In genomic region chr3:61669676-61670299, GRCh38 we compare ENCODE assay signal across 8 cellular contexts.
DNase-seq lines count a peak whose midpoint lies in the region; ATAC-seq and TF ChIP-seq lines count a peak whose summit lies in the region.
"Had no signal": no experiment of that assay in that cellular context is flagged by ENCODE, and none has a peak within 500 bp of the region (broad histone marks: within the 10 kb centered on the region; RNA-seq: fewer than 3 reads in every experiment).

No MANE protein-coding gene starts in this region.

- peaks cover 0 to 17% (median 7%) of the 10 kb centered on the region in 7 donors for H3K9me3 Mint-ChIP-seq in CD14-positive monocyte

- no peak overlapping the region for H3K4ac ChIP-seq in trophoblast cell (ENCODE audit: low read depth, low read length)

- no peaks in the 10 kb centered on the region for H4K20me1 ChIP-seq in mammary epithelial cell (ENCODE audit: insufficient read depth, low read length)

- no peaks in the 10 kb centered on the region for H3K79me1 ChIP-seq in trophoblast cell (ENCODE audit: low read length)

- H3K27me3 ChIP-seq in HUES48 (ENCODE audit: control insufficient read depth, insufficient read depth, low read length): no peaks in the 10 kb centered on the region
- no peaks in the 10 kb centered on the region for H3K27me3 ChIP-seq in mammary epithelial cell (ENCODE audit: insufficient read depth, low read length)
- H3K27me3 ChIP-seq in trophoblast cell (ENCODE audit: insufficient read depth, low read length): no peaks in the 10 kb centered on the region

- no peak overlapping the region for H2BK120ac ChIP-seq in trophoblast cell (ENCODE audit: insufficient read depth, low read length, poor library complexity)

- H3K4me3 Mint-ChIP-seq in CD14-positive monocyte: no peak overlapping the region
- H3K4me3 Mint-ChIP-seq: activated CD8-positive, alpha-beta T cell treated with anti-CD3 and anti-CD28 coated beads for 36 hours had no signal

- H3K4me1 Mint-ChIP-seq in CD14-positive monocyte: no peaks in the 10 kb centered on the region

- H3K27ac Mint-ChIP-seq in CD14-positive monocyte: no peak overlapping the region
- H3K27ac Mint-ChIP-seq: activated CD8-positive, alpha-beta T cell treated with anti-CD3 and anti-CD28 coated beads for 36 hours had no signal

- H3K79me2 ChIP-seq in mammary epithelial cell (ENCODE audit: insufficient read depth, low read length) (peaks cover 11% of the 10 kb centered on the region), trophoblast cell (ENCODE audit: control insufficient read depth, insufficient read depth, low read length, poor library complexity) (no peaks in the 10 kb centered on the region)

- H3K9ac ChIP-seq in HUES48 (ENCODE audit: low read depth, low read length) (no peak overlapping the region), mammary epithelial cell (ENCODE audit: insufficient read depth, low read length) (no peak overlapping the region), trophoblast cell (ENCODE audit: low read length) (no peak overlapping the region)

- H3K4me3 ChIP-seq in HUES48 (ENCODE audit: low read depth, low read length): no peak overlapping the region
- no peak overlapping the region for H3K4me3 ChIP-seq in mammary epithelial cell (replicated peaks in 1 of 3; ENCODE audit: insufficient read depth in 1 of 3, low read depth in 2 of 3, low read length in 3 of 3)
- H3K4me3 ChIP-seq in trophoblast cell (ENCODE audit: low read depth, low read length): no peak overlapping the region

- in situ Hi-C loops in mammary epithelial cell (cut with MboI; ENCODE audit: low sequenced_read_pairs in 2 of 2): no loop called here

- BruUV-seq in mammary epithelial cell (replicated peaks; lab: Mats Ljungman, UMichigan): no TSS peak

- H3K23ac ChIP-seq in trophoblast cell (ENCODE audit: low read length): peak overlapping the region; percentile 55

- peak; percentile 61 for DNase-seq in mammary epithelial cell
- no peak for DNase-seq in trophoblast cell
- DNase-seq in CD14-positive monocyte (ENCODE audit: low spot score): no peak
- no peak for DNase-seq in NCI-H128 (lab: John Stamatoyannopoulos, UW; ENCODE audit: unreplicated experiment)
- no peak for DNase-seq in midbrain (lab: John Stamatoyannopoulos, UW)
- DNase-seq: activated CD8-positive, alpha-beta T cell treated with anti-CD3 and anti-CD28 coated beads for 36 hours had no signal

- H3K27ac ChIP-seq in HUES48 (ENCODE audit: low read depth, low read length) (peak overlapping the region; percentile 75), mammary epithelial cell (ENCODE audit: insufficient read depth, low read depth, low read length) (no peak overlapping the region), trophoblast cell (ENCODE audit: low read depth, low read length) (no peak overlapping the region)

- intact Hi-C loops in mammary epithelial cell (cut with micrococcal nuclease) (no loop called here), CD14-positive monocyte (cut with micrococcal nuclease) (no loop called here)

- no peaks in the 10 kb centered on the region for H3K9me3 ChIP-seq in HUES48 (ENCODE audit: control insufficient read depth, insufficient read depth, low read length)
- no peaks in the 10 kb centered on the region for H3K9me3 ChIP-seq in mammary epithelial cell (replicated peaks; ENCODE audit: insufficient read depth, low read length)
- peaks cover 2% of the 10 kb centered on the region for H3K9me3 ChIP-seq in trophoblast cell (ENCODE audit: insufficient read depth, low read depth, low read length)

- H2AFZ ChIP-seq in mammary epithelial cell (ENCODE audit: low read depth, low read length): no peak overlapping the region
- no peak overlapping the region for H2AFZ ChIP-seq in trophoblast cell (ENCODE audit: insufficient read depth, low read length, poor library complexity)

- no peaks in the 10 kb centered on the region for H3K36me3 Mint-ChIP-seq in CD14-positive monocyte

- H2BK12ac ChIP-seq in trophoblast cell (ENCODE audit: low read length): no peak overlapping the region

- no peak overlapping the region for H3K14ac ChIP-seq in trophoblast cell (ENCODE audit: low read length)

- TF ChIP-seq CTCF in mammary epithelial cell (conservative IDR thresholded peaks at IDR 0.05 in 1 of 2, IDR thresholded peaks at IDR 0.05 in 1 of 2; ENCODE audit: extremely low read depth in 1 of 2, insufficient read depth in 1 of 2, low read depth in 1 of 2, low read length in 2 of 2) (no peak), CD14-positive monocyte (IDR thresholded peaks at IDR 0.05) (no peak)

- no peak overlapping the region for H4K91ac ChIP-seq in trophoblast cell (ENCODE audit: low read depth, low read length)

- peak; percentile 56 for ATAC-seq in GM19395 (IDR thresholded peaks at IDR 0.05; ENCODE audit: unreplicated experiment)
- ATAC-seq: activated CD8-positive, alpha-beta T cell treated with anti-CD3 and anti-CD28 coated beads for 36 hours had no signal

- no peaks in the 10 kb centered on the region; the same call in 1 of the 2 replicates for H3K36me3 ChIP-seq in HUES48 (ENCODE audit: control insufficient read depth, insufficient read depth, low read length)
- H3K36me3 ChIP-seq in mammary epithelial cell (ENCODE audit: insufficient read depth, low read length): no peaks in the 10 kb centered on the region
- H3K36me3 ChIP-seq in trophoblast cell (ENCODE audit: control insufficient read depth in 1 of 2, insufficient read depth in 2 of 2, low read length in 2 of 2): no peaks in the 10 kb centered on the region

- H3K4me1 ChIP-seq in HUES48 (ENCODE audit: control insufficient read depth, insufficient read depth, low read length): peaks cover 40% of the 10 kb centered on the region
- H3K4me1 ChIP-seq in mammary epithelial cell (ENCODE audit: insufficient read depth, low read length): peaks cover 6% of the 10 kb centered on the region
- no peaks in the 10 kb centered on the region for H3K4me1 ChIP-seq in trophoblast cell (ENCODE audit: control insufficient read depth in 1 of 2, insufficient read depth in 2 of 2, low read length in 2 of 2)

- dilution Hi-C loops in mammary epithelial cell (cut with HindIII; ENCODE audit: low sequenced_read_pairs): no loop called here

- no peak overlapping the region for H4K8ac ChIP-seq in trophoblast cell (ENCODE audit: low read depth, low read length)

- no peak overlapping the region for H2BK5ac ChIP-seq in trophoblast cell (ENCODE audit: low read depth, low read length, poor library complexity)

- no peak overlapping the region for H3K18ac ChIP-seq in trophoblast cell (ENCODE audit: low read length)

- no peak overlapping the region for H3K4me2 ChIP-seq in mammary epithelial cell (ENCODE audit: insufficient read depth, low read depth, low read length)
- H3K4me2 ChIP-seq in trophoblast cell (ENCODE audit: low read length): no peak overlapping the region

- H3K27me3 Mint-ChIP-seq in CD14-positive monocyte (ENCODE audit: low read depth in 3 of 3): peaks cover 0 to 2% (median 0%) of the 10 kb centered on the region in 3 donors
- H3K27me3 Mint-ChIP-seq: activated CD8-positive, alpha-beta T cell treated with anti-CD3 and anti-CD28 coated beads for 36 hours had no signal

- 65% methylated on average over 6 of the region's 6 CpGs for WGBS in mammary epithelial cell (ENCODE audit: low coverage, missing lambda C conversion rate)
- WGBS in trophoblast cell (ENCODE audit: extremely low coverage, insufficient coverage, insufficient read length): no CpG with 5 or more reads among the region's 6 CpGs

- H4K12ac ChIP-seq in trophoblast cell (ENCODE audit: low read depth, low read length): no peak overlapping the region

- H2AK5ac ChIP-seq in trophoblast cell (ENCODE audit: low read length): no peak overlapping the region

- CTCF ChIA-PET in mammary epithelial cell (lab: Charles Lee; ENCODE audit: low non-redundant PET): no interaction called here
